12 cellular contexts compared by ENCODE assay signal in the genomic region with DNA sequence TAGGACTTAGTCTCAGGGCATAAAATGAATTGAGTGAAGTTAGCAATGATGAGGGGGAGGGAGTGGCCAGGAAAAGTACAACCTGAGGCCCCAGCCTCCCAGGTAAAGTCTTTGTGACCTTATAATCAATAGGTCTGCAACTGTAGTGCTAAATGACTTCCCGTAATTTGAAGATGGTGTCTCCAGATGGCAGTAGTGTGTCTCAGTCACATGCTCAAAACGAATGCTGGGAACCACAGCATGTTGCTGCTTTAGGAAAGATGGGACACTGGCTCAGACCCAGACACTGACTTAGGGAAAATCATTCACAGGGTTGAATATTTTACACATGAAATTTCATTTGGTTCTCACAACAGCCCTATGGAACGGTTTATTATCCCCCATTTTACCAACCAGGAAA. TPM values are rescaled to one million over a fixed set of nuclear protein-coding genes. Genes with fewer than 3 reads are reported as not detected.
A peak's percentile ranks its signal among the peaks of the same experiment; 100 is the strongest.
DNase-seq lines count a peak whose midpoint lies in the region; ATAC-seq and TF ChIP-seq lines count a peak whose summit lies in the region.
"Had no signal": no experiment of that assay in that cellular context is flagged by ENCODE, and none has a peak within 500 bp of the region (broad histone marks: within the 10 kb centered on the region; RNA-seq: fewer than 3 reads in every experiment).

No MANE protein-coding gene starts in this region.

- POLR2A ChIA-PET in CD4-positive, alpha-beta T cell (lab: Charles Lee), result no interaction called here

- TF ChIP-seq CTCF in C4-2B (conservative IDR thresholded peaks at IDR 0.05), result peak; percentile 38
- TF ChIP-seq CTCF in CD4-positive, alpha-beta T cell (IDR thresholded peaks at IDR 0.05), result no peak

- H3K27me3 Mint-ChIP-seq in CD4-positive, alpha-beta T cell, result peaks cover 3% of the 10 kb centered on the region

- H3K27ac ChIP-seq in C4-2B, result no peak overlapping the region
- H3K27ac ChIP-seq in CD4-positive, alpha-beta T cell (ENCODE audit: low read depth, low read length), result no peak overlapping the region
- H3K27ac ChIP-seq: sigmoid colon had no signal

- H3K4me1 Mint-ChIP-seq in CD4-positive, alpha-beta T cell (ENCODE audit: low read depth), result no peaks in the 10 kb centered on the region

- H3K36me3 Mint-ChIP-seq in CD4-positive, alpha-beta T cell (ENCODE audit: low read depth), result no peaks in the 10 kb centered on the region

- H3K4me3 Mint-ChIP-seq in CD4-positive, alpha-beta T cell, result no peak overlapping the region

- peaks cover 3% of the 10 kb centered on the region for H3K27me3 ChIP-seq in CD4-positive, alpha-beta T cell (ENCODE audit: control insufficient read depth, insufficient read depth, low read length)
- H3K27me3 ChIP-seq: sigmoid colon had no signal

- H3K9me3 ChIP-seq in CD4-positive, alpha-beta T cell (ENCODE audit: control insufficient read depth, low read length), result no peaks in the 10 kb centered on the region
- H3K9me3 ChIP-seq: sigmoid colon had no signal

- ATAC-seq in HG03159 (IDR thresholded peaks at IDR 0.05; ENCODE audit: unreplicated experiment), result no peak
- ATAC-seq in CD4-positive, alpha-beta T cell (ENCODE audit: poor library complexity), result no peak

- H3K9me3 Mint-ChIP-seq in CD4-positive, alpha-beta T cell, result no peaks in the 10 kb centered on the region

- H3K27ac Mint-ChIP-seq in CD4-positive, alpha-beta T cell, result no peak overlapping the region

- intact Hi-C loops in CD4-positive, alpha-beta T cell (cut with DNase I, micrococcal nuclease), result no loop called here
- intact Hi-C loops in cardiac septum (cut with DNase I), result no loop called here

- CTCF ChIA-PET in CD4-positive, alpha-beta T cell (lab: Charles Lee), result no interaction called here

- DNase-seq in HT1080 (ENCODE audit: low read depth), result peak; percentile 21
- DNase-seq in SK-N-DZ (ENCODE audit: low spot score), result peak; percentile 31
- DNase-seq in iPS-NIHi7 (ENCODE audit: extremely low spot score), result peak; percentile 62
- DNase-seq in CD4-positive, alpha-beta T cell, result no peak
- no peak for DNase-seq in cardiac septum (ENCODE audit: low spot score)
- DNase-seq in NCI-H510A (lab: John Stamatoyannopoulos, UW), result no peak
- DNase-seq: activated CD4-positive, CD25-positive, alpha-beta regulatory T cell; amniotic stem cell; Karpas-422; sigmoid colon had no signal

RNA-seq across cellular contexts. Expression of a gene that starts 10.3 kb away (rescaled TPM):
- total RNA-seq in HT1080 (2014; rRNA removed; shearing (Covaris generic)), result 10.3 and 13.0 TPM in 2 replicates
- polyA plus RNA-seq in HT1080 (2015; cell fraction: cytosol; rRNA removed), result 9.3 and 11.4 TPM in 2 replicates
- 40.4 and 42.3 TPM in 2 replicates for polyA plus RNA-seq in HT1080 (2015; cell fraction: nucleus; rRNA removed)
- polyA plus RNA-seq in SK-N-DZ (2014; cell fraction: cytosol; rRNA removed), result not detected in 2 replicates
- not detected in 2 replicates for polyA plus RNA-seq in SK-N-DZ (2014; cell fraction: nucleus; rRNA removed)
- total RNA-seq in CD4-positive, alpha-beta T cell, result not detected
- total RNA-seq in cardiac septum, result 14.2 TPM

RNA-seq across cellular contexts. Expression of a gene that starts 17.6 kb away (rescaled TPM):
- 16.3 and 17.5 TPM in 2 replicates for total RNA-seq in HT1080 (2014; rRNA removed; shearing (Covaris generic))
- polyA plus RNA-seq in HT1080 (2015; cell fraction: cytosol; rRNA removed), result 16.4 and 17.7 TPM in 2 replicates
- 13.3 and 14.3 TPM in 2 replicates for polyA plus RNA-seq in HT1080 (2015; cell fraction: nucleus; rRNA removed)
- polyA plus RNA-seq in SK-N-DZ (2014; cell fraction: cytosol; rRNA removed), result 0.92 and 1.3 TPM in 2 replicates
- 2.7 and 2.8 TPM in 2 replicates for polyA plus RNA-seq in SK-N-DZ (2014; cell fraction: nucleus; rRNA removed)
- total RNA-seq in CD4-positive, alpha-beta T cell, result 1 to 10 TPM; 1.1 to 1.9 TPM
- 3.0 TPM for total RNA-seq in cardiac septum

Comparison
In these comparisons a context has a peak if more than half of its experiments do, and no peak if none do; other contexts are left out.
1. DNase-seq: peak in HT1080 (single experiment), SK-N-DZ (single experiment) and iPS-NIHi7 (single experiment); none in CD4-positive, alpha-beta T cell (0 of 10), cardiac septum (single experiment) and NCI-H510A (single experiment).
2. RNA of a gene that starts 10.3 kb away (total RNA-seq): 14.2 TPM in cardiac septum (single experiment) and 10.3 to 13.0 TPM in HT1080; not detected in CD4-positive, alpha-beta T cell; every median in the first group is over 10 times any median in the second.